19 cellular contexts compared by ENCODE assay signal in genomic region chr12:105194947-105195346, GRCh38.
"Had no signal": no experiment of that assay in that cellular context is flagged by ENCODE, and none has a peak within 500 bp of the region (broad histone marks: within the 10 kb centered on the region; RNA-seq: fewer than 3 reads in every experiment).

No MANE protein-coding gene starts in this region.

- ATAC-seq: foreskin keratinocyte; naive thymus-derived CD4-positive, alpha-beta T cell; psoas muscle had no signal

- H3K4me1 ChIP-seq: colonic mucosa, foreskin keratinocyte, parathyroid adenoma, psoas muscle had no signal

- H3K4me3 Mint-ChIP-seq: endodermal cell; immature natural killer cell; naive thymus-derived CD4-positive, alpha-beta T cell; nephron progenitor cell; type B pancreatic cell had no signal

- H3K27ac ChIP-seq: colonic mucosa, foreskin keratinocyte, left ventricle myocardium inferior, parathyroid adenoma, psoas muscle had no signal

- H3K4me3 ChIP-seq: colonic mucosa, left ventricle myocardium inferior, lung, psoas muscle had no signal

- H3K9me3 ChIP-seq: colonic mucosa, left ventricle myocardium inferior, psoas muscle had no signal

- H3K9ac ChIP-seq: parathyroid adenoma had no signal

- DNase-seq: colonic mucosa; dermis blood vessel endothelial cell; endodermal cell; erythroblast; foreskin keratinocyte; immature natural killer cell; left ventricle myocardium inferior; naive thymus-derived CD4-positive, alpha-beta T cell; nephron progenitor cell; psoas muscle; retina; small intestine; stimulated activated CD4-positive, alpha-beta T cell treated with anti-CD3 and anti-CD28 coated beads, Interleukin-12 subunit alpha, Interleukin-12 subunit beta, amount 100 ng/mL, for 4 hours; stimulated activated naive CD4-positive, alpha-beta T cell treated with Interleukin-2 at 50 U/mL for 16 hours had no signal

- H3K27me3 ChIP-seq: colonic mucosa, foreskin keratinocyte had no signal

- H3K4me1 Mint-ChIP-seq: endodermal cell had no signal

- FAIRE-seq: keratinocyte, small intestine, urothelium cell line had no signal

- H3K27ac Mint-ChIP-seq: endodermal cell, immature natural killer cell, nephron progenitor cell had no signal

- H2AFZ ChIP-seq: parathyroid adenoma had no signal

- H3K27me3 Mint-ChIP-seq: naive thymus-derived CD4-positive, alpha-beta T cell; type B pancreatic cell had no signal

- H3K79me2 ChIP-seq: parathyroid adenoma had no signal

- H3K9me3 Mint-ChIP-seq: endodermal cell, immature natural killer cell, nephron progenitor cell, type B pancreatic cell had no signal
